7 cellular contexts compared by ENCODE assay signal in genomic region chr21:34351786-34352241, GRCh38. TPM values are rescaled to one million over a fixed set of nuclear protein-coding genes. Genes with fewer than 3 reads are reported as not detected.
DNase-seq lines count a peak whose midpoint lies in the region; ATAC-seq, FAIRE-seq and TF ChIP-seq lines count a peak whose summit lies in the region.

No MANE protein-coding gene starts in this region.

- no peak overlapping the region for H2AFZ ChIP-seq in GM23248
- no peak overlapping the region for H2AFZ ChIP-seq in endothelial cell of umbilical vein (ENCODE audit: low read depth, low read length)

- H3K27me3 ChIP-seq in GM06990 (replicated peaks; ENCODE audit: control insufficient read depth, insufficient read depth, low read length) (no peaks in the 10 kb centered on the region; the same call in 1 of the 2 replicates), GM23248 (replicated peaks; ENCODE audit: insufficient read depth) (peaks cover 15% of the 10 kb centered on the region), endothelial cell of umbilical vein (ENCODE audit: control insufficient read depth in 2 of 2, insufficient read depth in 2 of 2, low read length in 2 of 2) (peaks cover 12 to 17% of the 10 kb centered on the region in 2 experiments), aorta (ENCODE audit: control insufficient read depth in 1 of 2, insufficient read depth in 2 of 2, low read length in 1 of 2) (no peaks in the 10 kb centered on the region)

- POLR2A ChIA-PET in endothelial cell of umbilical vein (lab: Charles Lee) = no interaction called here

- H3K36me3 ChIP-seq in GM06990 (ENCODE audit: control insufficient read depth, insufficient read depth, low read length) = no peaks in the 10 kb centered on the region
- no peaks in the 10 kb centered on the region for H3K36me3 ChIP-seq in GM23248 (ENCODE audit: low read depth)
- no peaks in the 10 kb centered on the region for H3K36me3 ChIP-seq in endothelial cell of umbilical vein (ENCODE audit: control insufficient read depth in 2 of 2, extremely low read depth in 1 of 2, insufficient read depth in 2 of 2, low read length in 2 of 2)
- H3K36me3 ChIP-seq in mucosa of descending colon (ENCODE audit: low read depth) = no peaks in the 10 kb centered on the region
- no peaks in the 10 kb centered on the region for H3K36me3 ChIP-seq in aorta (ENCODE audit: control insufficient read depth in 1 of 2, insufficient read depth in 2 of 2, low read length in 1 of 2)

- peak; percentile 69 for TF ChIP-seq CTCF in GM06990 (IDR thresholded peaks at IDR 0.05; ENCODE audit: insufficient read depth, low read length, poor library complexity, severe bottlenecking)
- peak; percentile 35 to 55 for TF ChIP-seq CTCF in endothelial cell of umbilical vein (IDR thresholded peaks at IDR 0.05; ENCODE audit: extremely low read depth in 1 of 2, insufficient read depth in 1 of 2, low read depth in 1 of 2, low read length in 2 of 2)
- peak; percentile 28 for TF ChIP-seq CTCF in mucosa of descending colon (IDR thresholded peaks at IDR 0.05)

- H3K9me2 ChIP-seq in GM23248 (ENCODE audit: insufficient read depth) = no peaks in the 10 kb centered on the region

- no peaks in the 10 kb centered on the region for H3K4me1 ChIP-seq in GM23248 (ENCODE audit: insufficient read depth)
- H3K4me1 ChIP-seq in endothelial cell of umbilical vein (ENCODE audit: control insufficient read depth, extremely low read depth, insufficient read depth, low read length) = no peaks in the 10 kb centered on the region
- H3K4me1 ChIP-seq in mucosa of descending colon (ENCODE audit: low read depth) = no peaks in the 10 kb centered on the region
- H3K4me1 ChIP-seq in aorta (ENCODE audit: control insufficient read depth in 1 of 2, insufficient read depth in 2 of 2, low read length in 2 of 2) = no peaks in the 10 kb centered on the region

- no peak overlapping the region for H3K27ac ChIP-seq in GM23248
- no peak overlapping the region for H3K27ac ChIP-seq in endothelial cell of umbilical vein (ENCODE audit: insufficient read depth, low read depth, low read length)
- H3K27ac ChIP-seq in aorta (ENCODE audit: low read depth in 1 of 2, low read length in 2 of 2) = no peak overlapping the region

- dilution Hi-C loops in endothelial cell of umbilical vein (cut with MboI; ENCODE audit: extremely low pct_ligation_motif_present, low sequenced_read_pairs) = no loop called here

- H3K9me3 ChIP-seq in GM23248 (ENCODE audit: low read depth) (no peaks in the 10 kb centered on the region), endothelial cell of umbilical vein (replicated peaks; ENCODE audit: control insufficient read depth, insufficient read depth, low read length) (no peaks in the 10 kb centered on the region), mucosa of descending colon (no peaks in the 10 kb centered on the region), aorta (ENCODE audit: control insufficient read depth, low read length) (no peaks in the 10 kb centered on the region)

- intact Hi-C loops in endothelial cell of umbilical vein (cut with micrococcal nuclease) = no loop called here
- intact Hi-C loops in mucosa of descending colon (cut with DNase I, micrococcal nuclease) = no loop called here
- intact Hi-C loops in aorta (cut with DNase I) = loop anchor here (2.0 kb wide), 1 partner anchor 427 kb away; no protein-coding TSS in a partner anchor

- H3K4me3 ChIP-seq in GM06990 (replicated peaks; ENCODE audit: low read depth, low read length) (no peak overlapping the region), GM23248 (no peak overlapping the region), endothelial cell of umbilical vein (replicated peaks in 1 of 3; ENCODE audit: insufficient read depth in 1 of 3, low read depth in 1 of 3, low read length in 3 of 3) (no peak overlapping the region), mucosa of descending colon (no peak overlapping the region), aorta (ENCODE audit: low read length in 2 of 2) (no peak overlapping the region)

- TF ChIP-seq POLR2A in endothelial cell of umbilical vein (IDR thresholded peaks at IDR 0.05; ENCODE audit: low read depth, low read length) = no peak

- FAIRE-seq in endothelial cell of umbilical vein (lab: Jason Lieb, UNC) = peak; percentile 69

- H4K20me1 ChIP-seq in GM23248 (ENCODE audit: insufficient read depth) (no peaks in the 10 kb centered on the region), endothelial cell of umbilical vein (replicated peaks; ENCODE audit: control insufficient read depth, extremely low read depth, insufficient read depth, low read length) (no peaks in the 10 kb centered on the region)

- no TSS peak for BruUV-seq in endothelial cell of umbilical vein (replicated peaks; lab: Mats Ljungman, UMichigan)

- H3K79me2 ChIP-seq in GM23248 (ENCODE audit: insufficient read depth) (no peaks in the 10 kb centered on the region), endothelial cell of umbilical vein (ENCODE audit: control insufficient read depth, insufficient read depth, low read length) (no peaks in the 10 kb centered on the region)

- ATAC-seq in mucosa of descending colon (peak; percentile 98), aorta (ENCODE audit: low FRiP score) (peak; percentile 76)

- DNase-seq in GM06990 (ENCODE audit: extremely low read depth, insufficient read length) = peak; percentile 19
- peak; percentile 38 for DNase-seq in GM23248
- peak; percentile 54 for DNase-seq in NCI-H1436 (lab: John Stamatoyannopoulos, UW)
- peak; percentile 69 for DNase-seq in SKM-1 treated with dmso at 0.1 percent for 144 hours (lab: John Stamatoyannopoulos, UW; ENCODE audit: unreplicated experiment)
- DNase-seq in endothelial cell of umbilical vein (ENCODE audit: low read depth, low spot score) = peak; percentile 39
- DNase-seq in mucosa of descending colon = peak in 2 of 3 donors; percentile 52 to 66
- DNase-seq in aorta = no peak

- H3K4me2 ChIP-seq in GM23248 (ENCODE audit: unreplicated experiment) (no peak overlapping the region), endothelial cell of umbilical vein (ENCODE audit: insufficient read depth, low read length) (no peak overlapping the region)

- H3F3A ChIP-seq in GM23248 (ENCODE audit: insufficient read depth) = 0 out of 2 replicates have a peak, but pooled peaks cover 3% of the 10 kb centered on the region

- CTCF ChIA-PET in endothelial cell of umbilical vein (lab: Charles Lee) = interaction anchor here (4.9 to 22.9 kb wide), 2 partner anchors 15 to 430 kb away, joined by 25 to 867 read pairs; no protein-coding TSS in a partner anchor

- in situ Hi-C loops in GM23248 (cut with MboI) = no loop called here

- H3K9me1 ChIP-seq in endothelial cell of umbilical vein (replicated peaks; ENCODE audit: control insufficient read depth, extremely low read depth, insufficient read depth, low read length) = no peaks in the 10 kb centered on the region

- WGBS in GM23248 (ENCODE audit: low coverage in 1 of 2, low lambda C conversion rate in 2 of 2, missing lambda C conversion rate in 2 of 2), 2 experiments = 31 to 33% methylated on average over 6 of the region's 6 CpGs
- WGBS in aorta, 2 donors = 15 to 20% methylated on average over 6 of the region's 6 CpGs

- no peak overlapping the region for H3K9ac ChIP-seq in GM23248
- no peak overlapping the region for H3K9ac ChIP-seq in endothelial cell of umbilical vein (replicated peaks; ENCODE audit: extremely low read depth, insufficient read depth, low read length)

TF ChIP-seq in endothelial cell of umbilical vein, 7 proteins besides CTCF, POLR2A, EP300 and RAD21:
- TF ChIP-seq MYC (IDR thresholded peaks at IDR 0.05; ENCODE audit: low read depth, low read length) = no peak
- TF ChIP-seq FOS (IDR thresholded peaks at IDR 0.05; ENCODE audit: borderline replicate concordance, insufficient read depth, low read length) = no peak

RNA-seq across cellular contexts. Expression of gene KCNE2, which starts 12.0 kb away (rescaled TPM):
- total RNA-seq in GM23248 (2014; rRNA removed; shearing (Covaris generic)) = not detected in 2 replicates
- 0.23 and 0.33 TPM in 2 replicates for polyA plus RNA-seq in GM23248 (2016; fragmentation: Nextera tagmentation; extraction: Ambion mirVana)
- total RNA-seq in endothelial cell of umbilical vein = not detected in 2 replicates
- polyA plus RNA-seq in endothelial cell of umbilical vein = not detected in 2 replicates
- not detected in 2 replicates for polyA plus RNA-seq in endothelial cell of umbilical vein (2011; cell fraction: cytosol; rRNA removed)
- polyA plus RNA-seq in endothelial cell of umbilical vein (2011; cell fraction: nucleus; rRNA removed) = not detected in 2 replicates
- not detected in 2 replicates for polyA plus RNA-seq in endothelial cell of umbilical vein (2012)
- not detected in 2 replicates for polyA minus RNA-seq in endothelial cell of umbilical vein
- not detected for polyA minus RNA-seq in endothelial cell of umbilical vein (2011; cell fraction: cytosol; rRNA and poly(A)+ RNA removed)
- not detected in 2 replicates for polyA minus RNA-seq in endothelial cell of umbilical vein (2011; cell fraction: nucleus; rRNA and poly(A)+ RNA removed)
- total RNA-seq in mucosa of descending colon = 1 to 10 TPM in 1 of 3 donors, under 1 TPM in 2; 0.38 to 1.0 (median 0.84) TPM
- total RNA-seq in aorta = 1 to 10 TPM; 1.7 to 2.4 TPM
- 1 to 10 TPM in 1 of 2 donors, under 1 TPM in 1; 0.50 to 1.6 TPM for polyA plus RNA-seq in aorta

RNA-seq across cellular contexts. Expression of gene SMIM11, which starts 23.5 kb away (rescaled TPM):
- 15.5 and 18.3 TPM in 2 replicates for total RNA-seq in GM23248 (2014; rRNA removed; shearing (Covaris generic))
- polyA plus RNA-seq in GM23248 (2016; fragmentation: Nextera tagmentation; extraction: Ambion mirVana) (6.8 and 8.8 TPM in 2 replicates), endothelial cell of umbilical vein (1.4 and 2.9 TPM in 2 replicates), aorta (10 to 100 TPM in 1 of 2 donors, 1 to 10 TPM in 1; 4.7 to 52.7 TPM)
- total RNA-seq in endothelial cell of umbilical vein (1.5 and 2.9 TPM in 2 replicates), mucosa of descending colon (10 to 100 TPM in 1 of 3 donors, 1 to 10 TPM in 2; 1.7 to 12.1 (median 3.8) TPM), aorta (10 to 100 TPM; 12.2 to 13.0 TPM)
- 3.6 and 7.7 TPM in 2 replicates for polyA plus RNA-seq in endothelial cell of umbilical vein (2011; cell fraction: cytosol; rRNA removed)
- 3.0 and 3.4 TPM in 2 replicates for polyA plus RNA-seq in endothelial cell of umbilical vein (2011; cell fraction: nucleus; rRNA removed)
- polyA plus RNA-seq in endothelial cell of umbilical vein (2012) = 0.75 and 22.1 TPM in 2 replicates
- polyA minus RNA-seq in endothelial cell of umbilical vein = 2.2 and 6.0 TPM in 2 replicates
- not detected for polyA minus RNA-seq in endothelial cell of umbilical vein (2011; cell fraction: cytosol; rRNA and poly(A)+ RNA removed)
- 1.3 and 2.8 TPM in 2 replicates for polyA minus RNA-seq in endothelial cell of umbilical vein (2011; cell fraction: nucleus; rRNA and poly(A)+ RNA removed)

Comparison
In these comparisons a context has a peak if more than half of its experiments do, and no peak if none do; other contexts are left out.
1. DNase-seq: peak in GM06990 (single experiment), GM23248 (single experiment), NCI-H1436 (single experiment), SKM-1 treated with dmso at 0.1 percent for 144 hours (single experiment), endothelial cell of umbilical vein (single experiment) and mucosa of descending colon (2 of 3); none in aorta (0 of 2).
2. intact Hi-C loops: an anchor here in aorta (2.0 kb wide); none called in endothelial cell of umbilical vein and mucosa of descending colon.
3. Peak in every context shown above with its lines, with median percentiles within 50 percentile points of each other: CTCF ChIP-seq.